8 cellular contexts compared by ENCODE assay signal in the genomic region with DNA sequence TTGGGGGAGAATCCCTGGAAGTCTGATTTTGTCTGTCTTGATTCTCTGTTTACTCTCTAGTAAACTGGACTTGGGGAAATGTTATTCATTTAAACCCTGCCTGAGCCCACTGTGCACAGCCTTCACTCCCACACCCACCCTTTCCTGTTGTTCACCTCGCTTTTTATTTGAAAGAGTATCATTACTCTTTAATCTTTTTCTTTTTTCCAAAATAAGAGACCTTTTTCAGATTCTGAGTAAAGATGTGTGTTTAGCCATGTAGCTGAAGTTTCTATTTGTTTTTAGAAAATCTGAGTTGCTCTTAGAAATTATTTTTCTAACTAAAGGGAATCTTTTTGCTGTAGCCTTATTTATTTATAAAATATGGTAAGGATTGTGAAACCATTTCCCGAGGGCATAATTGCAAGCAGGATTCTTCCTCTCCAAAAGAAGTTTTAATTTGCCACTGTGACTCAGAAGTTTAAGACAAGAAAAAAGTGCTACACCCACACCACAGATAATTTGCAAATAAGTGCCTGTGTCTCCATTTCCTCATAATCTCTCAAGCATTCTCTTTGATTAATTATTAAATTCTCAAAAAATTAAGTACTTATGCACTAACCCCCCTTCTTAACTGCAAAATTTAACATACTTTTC. TPM values are rescaled to one million over a fixed set of nuclear protein-coding genes. Genes with fewer than 3 reads are reported as not detected.
DNase-seq lines count a peak whose midpoint lies in the region; ATAC-seq and TF ChIP-seq lines count a peak whose summit lies in the region.

No MANE protein-coding gene starts in this region.

- peak; percentile 24 for DNase-seq in activated naive CD4-positive, alpha-beta T cell treated with Interleukin-2 at 50 U/mL for 16 hours
- no peak for DNase-seq in activated naive CD4-positive, alpha-beta T cell (lab: John Stamatoyannopoulos, UW)
- DNase-seq in heart right ventricle (no peak), tibial artery (no peak), DMS153 treated with DMSO at 0.1 percent for 48 hours (lab: John Stamatoyannopoulos, UW; ENCODE audit: unreplicated experiment) (no peak), NCI-H2227 (lab: John Stamatoyannopoulos, UW; ENCODE audit: unreplicated experiment) (no peak), NCI-H1417 treated with DMSO at 0.1 percent for 48 hours (lab: John Stamatoyannopoulos, UW) (no peak)

- intact Hi-C loops in heart right ventricle (cut with DNase I) (no loop called here), tibial artery (cut with DNase I; ENCODE audit: low total_unique reads) (no loop called here)

- H3K27me3 Mint-ChIP-seq in activated T-helper 17 cell treated with anti-CD3 and anti-CD28 coated beads, Interleukin-2, amount 50 U/mL, for 72 hours, result no peaks in the 10 kb centered on the region

- H3K9me3 Mint-ChIP-seq in activated T-helper 17 cell treated with anti-CD3 and anti-CD28 coated beads, Interleukin-2, amount 50 U/mL, for 72 hours, result no peaks in the 10 kb centered on the region

- 34 to 46% methylated on average over 2 of the region's 2 CpGs for WGBS in heart right ventricle, 2 donors

- H3K27ac ChIP-seq in heart right ventricle (peak overlapping the region; percentile 1 to 75 (median 50)), tibial artery (peak overlapping the region; percentile 30 to 57)

- peak overlapping the region; percentile 44 for H3K27ac Mint-ChIP-seq in activated T-helper 17 cell treated with anti-CD3 and anti-CD28 coated beads, Interleukin-2, amount 50 U/mL, for 72 hours

- peaks cover 72% of the 10 kb centered on the region for H3K36me3 Mint-ChIP-seq in activated T-helper 17 cell treated with anti-CD3 and anti-CD28 coated beads, Interleukin-2, amount 50 U/mL, for 72 hours (ENCODE audit: low read depth)

- no peak overlapping the region for H3K4me3 ChIP-seq in heart right ventricle
- peak overlapping the region in 1 of 2 donors; percentile 7 for H3K4me3 ChIP-seq in tibial artery

- H3K36me3 ChIP-seq in heart right ventricle (peaks cover 0 to 20% (median 0%) of the 10 kb centered on the region in 9 donors), tibial artery (peaks cover 0 to under 1% (median 0%) of the 10 kb centered on the region in 3 donors)

- H3K4me3 Mint-ChIP-seq in activated T-helper 17 cell treated with anti-CD3 and anti-CD28 coated beads, Interleukin-2, amount 50 U/mL, for 72 hours, result peak overlapping the region; percentile 49

- H3K27me3 ChIP-seq in heart right ventricle (no peaks in the 10 kb centered on the region), tibial artery (no peaks in the 10 kb centered on the region)

- ATAC-seq in activated T-helper 17 cell treated with anti-CD3 and anti-CD28 coated beads, Interleukin-2, amount 50 U/mL, for 72 hours (replicated peaks), result peak; percentile 67
- peak in 3 of 8 donors; percentile 54 to 63 (median 55) for ATAC-seq in heart right ventricle

- H3K4me1 ChIP-seq in heart right ventricle, result peaks cover 0 to 60% (median 21%) of the 10 kb centered on the region in 9 donors
- H3K4me1 ChIP-seq in tibial artery, result peaks cover 0 to 29% (median 6%) of the 10 kb centered on the region in 4 donors

- peaks cover 31% of the 10 kb centered on the region for H3K4me1 Mint-ChIP-seq in activated T-helper 17 cell treated with anti-CD3 and anti-CD28 coated beads, Interleukin-2, amount 50 U/mL, for 72 hours

- TF ChIP-seq CTCF in heart right ventricle (IDR thresholded peaks at IDR 0.05), result no peak
- TF ChIP-seq CTCF in tibial artery (IDR thresholded peaks at IDR 0.05), result no peak

- H3K9me3 ChIP-seq in heart right ventricle (no peaks in the 10 kb centered on the region), tibial artery (no peaks in the 10 kb centered on the region)

RNA-seq across cellular contexts. Expression of gene RASA2, which starts 43.4 kb away (rescaled TPM):
- 10 to 100 TPM; 36.6 to 41.1 TPM for total RNA-seq in activated T-helper 17 cell treated with anti-CD3 and anti-CD28 coated beads, Interleukin-2, amount 50 U/mL, for 72 hours
- 1 to 10 TPM; 2.7 to 7.7 (median 5.1) TPM for total RNA-seq in heart right ventricle
- 1 to 10 TPM; 1.4 to 6.5 TPM for polyA plus RNA-seq in heart right ventricle

Comparison
In these comparisons a context has a peak if more than half of its experiments do, and no peak if none do; other contexts are left out.
1. RNA of gene RASA2, which starts 43.4 kb away (total RNA-seq): 36.6 to 41.1 TPM in activated T-helper 17 cell treated with anti-CD3 and anti-CD28 coated beads, Interleukin-2, amount 50 U/mL, for 72 hours; 2.7 to 7.7 TPM in heart right ventricle; every median in the first group is over 4 times any median in the second.